In genomic region chr10:15871823-15872222, GRCh38 we compare ENCODE assay signal across 24 cellular contexts. TPM values are rescaled to one million over a fixed set of nuclear protein-coding genes. Genes with fewer than 3 reads are reported as not detected.
DNase-seq lines count a peak whose midpoint lies in the region; ATAC-seq and TF ChIP-seq lines count a peak whose summit lies in the region.
"Had no signal": no experiment of that assay in that cellular context is flagged by ENCODE, and none has a peak within 500 bp of the region (broad histone marks: within the 10 kb centered on the region; RNA-seq: fewer than 3 reads in every experiment).

No MANE protein-coding gene starts in this region.

- H3K9me2 ChIP-seq in GM23338 (ENCODE audit: insufficient read depth): no peaks in the 10 kb centered on the region; the same call in 1 of the 2 replicates

- H3K4me1 ChIP-seq in GM23338 (ENCODE audit: insufficient read depth): no peaks in the 10 kb centered on the region
- H3K4me1 ChIP-seq: BE2C, BLaER1 had no signal

- peaks cover 23% of the 10 kb centered on the region for H3K27me3 ChIP-seq in GM23338 (ENCODE audit: insufficient read depth)
- H3K27me3 ChIP-seq: BLaER1 had no signal

- DNase-seq in activated CD4-positive, alpha-beta T cell treated with anti-CD3 and anti-CD28 coated beads, Interleukin-2, amount 10 ng/mL, durations not matched to agents 24 days and 14 days: peak; percentile 1
- no peak for DNase-seq in activated CD4-positive, alpha-beta T cell treated with anti-CD3 and anti-CD28 coated beads for 4 hours
- DNase-seq in OCI-M1 (lab: John Stamatoyannopoulos, UW) (peak; percentile 32), fibroblast of the aortic adventitia (ENCODE audit: low read depth) (peak; percentile 17), endothelial cell (ENCODE audit: low spot score) (no peak), GM23338 (ENCODE audit: low spot score) (no peak)
- DNase-seq: 8988T; ACHN; BE2C; C1 segment of cervical spinal cord; CD4-positive, alpha-beta memory T cell; CD4-positive, CD25-positive, alpha-beta regulatory T cell; CD8-positive, alpha-beta memory T cell; COR-L47; DMS 273 treated with DMSO at 0.1 percent for 48 hours; DMS153; DMS53; DMS79; DND-41; EL; GDM1 had no signal

- H3K36me3 Mint-ChIP-seq in activated CD4-positive, alpha-beta T cell treated with anti-CD3 and anti-CD28 coated beads, Interleukin-2, amount 10 ng/mL, durations not matched to agents 24 days and 14 days (ENCODE audit: low read depth): no peaks in the 10 kb centered on the region
- H3K36me3 Mint-ChIP-seq in endothelial cell (ENCODE audit: low read depth, unreplicated experiment) (peaks cover 3% of the 10 kb centered on the region), GM23338 (ENCODE audit: low read depth) (0 out of 3 replicates have a peak, but pooled peaks cover 2% of the 10 kb centered on the region)
- H3K36me3 Mint-ChIP-seq: CD14-positive monocyte; CD4-positive, alpha-beta memory T cell; CD4-positive, CD25-positive, alpha-beta regulatory T cell had no signal

- H3K79me2 ChIP-seq in GM23338 (replicated peaks; ENCODE audit: insufficient read depth): no peaks in the 10 kb centered on the region

- no peaks in the 10 kb centered on the region for H3K36me3 ChIP-seq in GM23338 (ENCODE audit: insufficient read depth)
- H3K36me3 ChIP-seq: BE2C, BLaER1 had no signal

- no peaks in the 10 kb centered on the region for H3F3A ChIP-seq in GM23338 (replicated peaks; ENCODE audit: low read depth)

- H3K4me1 Mint-ChIP-seq in activated CD4-positive, alpha-beta T cell treated with anti-CD3 and anti-CD28 coated beads, Interleukin-2, amount 10 ng/mL, durations not matched to agents 24 days and 14 days: no peaks in the 10 kb centered on the region
- H3K4me1 Mint-ChIP-seq in endothelial cell (ENCODE audit: unreplicated experiment) (no peaks in the 10 kb centered on the region), GM23338 (no peaks in the 10 kb centered on the region)
- H3K4me1 Mint-ChIP-seq: CD14-positive monocyte; CD4-positive, alpha-beta memory T cell; CD4-positive, CD25-positive, alpha-beta regulatory T cell; CD8-positive, alpha-beta memory T cell had no signal

- TF ChIP-seq CTCF in fibroblast of the aortic adventitia (IDR thresholded peaks at IDR 0.05; ENCODE audit: insufficient read depth, low read length) (no peak), endothelial cell (IDR thresholded peaks at IDR 0.05; ENCODE audit: unreplicated experiment) (no peak), GM23338 (conservative IDR thresholded peaks at IDR 0.05; ENCODE audit: low read depth in 2 of 2) (no peak)

- H3K4me3 Mint-ChIP-seq in activated CD4-positive, alpha-beta T cell treated with anti-CD3 and anti-CD28 coated beads, Interleukin-2, amount 10 ng/mL, durations not matched to agents 24 days and 14 days: no peak overlapping the region
- no peak overlapping the region for H3K4me3 Mint-ChIP-seq in endothelial cell (ENCODE audit: unreplicated experiment)
- no peak overlapping the region for H3K4me3 Mint-ChIP-seq in GM23338
- H3K4me3 Mint-ChIP-seq: CD4-positive, alpha-beta memory T cell; CD4-positive, CD25-positive, alpha-beta regulatory T cell; CD8-positive, alpha-beta memory T cell had no signal

- no peak overlapping the region for H2AFZ ChIP-seq in GM23338

- intact Hi-C loops in activated CD4-positive, alpha-beta T cell treated with anti-CD3 and anti-CD28 coated beads, Interleukin-2, amount 10 ng/mL, durations not matched to agents 24 days and 14 days (cut with micrococcal nuclease): no loop called here

- H3K27ac ChIP-seq in GM23338 (ENCODE audit: low read depth): no peak overlapping the region
- H3K27ac ChIP-seq: BLaER1 had no signal

- ATAC-seq in GM23338: no peak
- ATAC-seq: GM12878 had no signal

- peaks cover 6% of the 10 kb centered on the region for H3K9me3 Mint-ChIP-seq in activated CD4-positive, alpha-beta T cell treated with anti-CD3 and anti-CD28 coated beads, Interleukin-2, amount 10 ng/mL, durations not matched to agents 24 days and 14 days
- no peaks in the 10 kb centered on the region for H3K9me3 Mint-ChIP-seq in endothelial cell (ENCODE audit: unreplicated experiment)
- H3K9me3 Mint-ChIP-seq in GM23338: peaks cover 17% of the 10 kb centered on the region; the same call in 2 of the 3 replicates

- H3K27ac Mint-ChIP-seq in activated CD4-positive, alpha-beta T cell treated with anti-CD3 and anti-CD28 coated beads, Interleukin-2, amount 10 ng/mL, durations not matched to agents 24 days and 14 days: no peak overlapping the region
- H3K27ac Mint-ChIP-seq in endothelial cell (ENCODE audit: unreplicated experiment) (no peak overlapping the region), GM23338 (no peak overlapping the region)
- H3K27ac Mint-ChIP-seq: CD14-positive monocyte; CD4-positive, alpha-beta memory T cell; CD4-positive, CD25-positive, alpha-beta regulatory T cell; CD8-positive, alpha-beta memory T cell had no signal

- H3K4me3 ChIP-seq in fibroblast of the aortic adventitia (ENCODE audit: low read depth, low read length) (no peak overlapping the region), GM23338 (no peak overlapping the region)
- H3K4me3 ChIP-seq: BLaER1, GM12878 had no signal

- H3K4me2 ChIP-seq in GM23338: no peak overlapping the region
- H3K4me2 ChIP-seq: BLaER1 had no signal

- no peaks in the 10 kb centered on the region for H4K20me1 ChIP-seq in GM23338 (replicated peaks; ENCODE audit: insufficient read depth)
- H4K20me1 ChIP-seq: BLaER1 had no signal

- peaks cover 53% of the 10 kb centered on the region for H3K27me3 Mint-ChIP-seq in activated CD4-positive, alpha-beta T cell treated with anti-CD3 and anti-CD28 coated beads, Interleukin-2, amount 10 ng/mL, durations not matched to agents 24 days and 14 days
- H3K27me3 Mint-ChIP-seq in endothelial cell (ENCODE audit: unreplicated experiment) (peaks cover 4% of the 10 kb centered on the region), GM23338 (ENCODE audit: insufficient read depth, low read depth, poor library complexity) (peaks cover 3% of the 10 kb centered on the region)

TF ChIP-seq in GM23338, 12 proteins besides CTCF, POLR2A, EP300 and RAD21:
- TF ChIP-seq NANOG (IDR thresholded peaks at IDR 0.05; ENCODE audit: borderline replicate concordance) (no peak), CREB1 (CRISPR knock-in tag; IDR thresholded peaks at IDR 0.05; ENCODE audit: low read depth) (no peak)

RNA-seq across cellular contexts. Expression of gene MINDY3, which starts 11.5 kb away (rescaled TPM):
- 16.3 and 20.1 TPM in 2 replicates for total RNA-seq in activated CD4-positive, alpha-beta T cell treated with anti-CD3 and anti-CD28 coated beads, Interleukin-2, amount 10 ng/mL, durations not matched to agents 24 days and 14 days
- 36.2 and 43.6 TPM in 2 replicates for total RNA-seq in fibroblast of the aortic adventitia (ENCODE audit: low replicate concordance)
- 26.1 TPM for total RNA-seq in endothelial cell (ENCODE audit: unreplicated experiment)
- total RNA-seq in GM23338 (2014; rRNA removed; shearing (Covaris generic)): 13.6 and 15.1 TPM in 2 replicates
- 6.8 and 10.2 TPM in 2 replicates for polyA plus RNA-seq in GM23338 (2016; fragmentation: Nextera tagmentation; extraction: Ambion mirVana)

Comparison
In these comparisons a context has a peak if more than half of its experiments do, and no peak if none do; other contexts are left out.
1. DNase-seq: peak in activated CD4-positive, alpha-beta T cell treated with anti-CD3 and anti-CD28 coated beads, Interleukin-2, amount 10 ng/mL, durations not matched to agents 24 days and 14 days (single experiment), OCI-M1 (single experiment) and fibroblast of the aortic adventitia (single experiment); none in activated CD4-positive, alpha-beta T cell treated with anti-CD3 and anti-CD28 coated beads for 4 hours (0 of 2), endothelial cell (single experiment) and GM23338 (single experiment).